Comparison of ENCODE assay signal across 18 cellular contexts in the genomic region with DNA sequence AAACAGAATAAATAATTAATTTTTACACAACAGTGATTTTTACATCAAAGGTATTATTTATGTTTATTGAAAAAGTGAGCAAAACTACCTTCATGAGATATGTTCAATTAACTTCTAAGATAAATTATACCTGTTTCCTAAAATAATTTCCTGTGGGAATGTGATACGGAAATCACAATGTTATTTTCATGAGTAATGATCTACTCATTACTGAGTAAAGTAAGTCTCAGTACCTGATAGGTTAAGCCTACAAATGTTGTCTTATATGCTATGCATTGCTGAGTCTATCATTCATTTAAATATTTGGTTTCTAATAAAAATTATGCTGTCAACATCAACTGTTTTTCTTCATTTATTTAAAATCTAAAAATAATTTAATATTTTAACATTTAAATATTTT.
A peak's percentile ranks its signal among the peaks of the same experiment; 100 is the strongest.
DNase-seq lines count a peak whose midpoint lies in the region; TF ChIP-seq lines count a peak whose summit lies in the region.
"Had no signal": no experiment of that assay in that cellular context is flagged by ENCODE, and none has a peak within 500 bp of the region (broad histone marks: within the 10 kb centered on the region; RNA-seq: fewer than 3 reads in every experiment).

No MANE protein-coding gene starts in this region.

- H3K27ac ChIP-seq in RWPE1: no peak overlapping the region

- DNase-seq in HT1080 (ENCODE audit: low read depth) (peak; percentile 5), RWPE1 (ENCODE audit: low spot score) (peak; percentile 19), epithelial cell of esophagus (ENCODE audit: low read depth) (peak; percentile 43), NCI-H82 treated with DMSO at 0.1 percent for 48 hours (lab: John Stamatoyannopoulos, UW; ENCODE audit: unreplicated experiment) (no peak), NCI-H1694 treated with DMSO at 0.1 percent for 48 hours (lab: John Stamatoyannopoulos, UW) (no peak), Kasumi-1 (lab: John Stamatoyannopoulos, UW) (no peak)
- no peak for DNase-seq in stimulated activated CD4-positive, alpha-beta T cell treated with anti-CD3 and anti-CD28 coated beads, Interleukin-4, amount 100 ng/mL, for 1 hour
- DNase-seq: ACHN; BE2C; C1 segment of cervical spinal cord; CD4-positive, CD25-positive, alpha-beta regulatory T cell; CD8-positive, alpha-beta memory T cell; COR-L47; DMS 273 treated with DMSO at 0.1 percent for 48 hours; DMS53; DND-41; EL; HCEC 1CT had no signal

- CTCF ChIA-PET in RWPE1 (lab: Yijun Ruan, JAX): no interaction called here

- POLR2A ChIA-PET in RWPE1 (lab: Yijun Ruan, JAX; ENCODE audit: low non-redundant PET): no interaction called here

- no peak for TF ChIP-seq CTCF in RWPE1 (conservative IDR thresholded peaks at IDR 0.05; ENCODE audit: low read depth)
- no peak for TF ChIP-seq CTCF in epithelial cell of esophagus (IDR thresholded peaks at IDR 0.05; ENCODE audit: insufficient read depth, low read depth, low read length, missing control alignments)

- H3K4me3 ChIP-seq in epithelial cell of esophagus (ENCODE audit: low read length): no peak overlapping the region

Comparison
In these comparisons a context has a peak if more than half of its experiments do, and no peak if none do; other contexts are left out.
1. DNase-seq: peak in HT1080 (single experiment), RWPE1 (single experiment) and epithelial cell of esophagus (single experiment); none in NCI-H82 treated with DMSO at 0.1 percent for 48 hours (single experiment), NCI-H1694 treated with DMSO at 0.1 percent for 48 hours (single experiment), stimulated activated CD4-positive, alpha-beta T cell treated with anti-CD3 and anti-CD28 coated beads, Interleukin-4, amount 100 ng/mL, for 1 hour (single experiment) and Kasumi-1 (0 of 2).